10 cellular contexts compared by ENCODE assay signal in the genomic region with DNA sequence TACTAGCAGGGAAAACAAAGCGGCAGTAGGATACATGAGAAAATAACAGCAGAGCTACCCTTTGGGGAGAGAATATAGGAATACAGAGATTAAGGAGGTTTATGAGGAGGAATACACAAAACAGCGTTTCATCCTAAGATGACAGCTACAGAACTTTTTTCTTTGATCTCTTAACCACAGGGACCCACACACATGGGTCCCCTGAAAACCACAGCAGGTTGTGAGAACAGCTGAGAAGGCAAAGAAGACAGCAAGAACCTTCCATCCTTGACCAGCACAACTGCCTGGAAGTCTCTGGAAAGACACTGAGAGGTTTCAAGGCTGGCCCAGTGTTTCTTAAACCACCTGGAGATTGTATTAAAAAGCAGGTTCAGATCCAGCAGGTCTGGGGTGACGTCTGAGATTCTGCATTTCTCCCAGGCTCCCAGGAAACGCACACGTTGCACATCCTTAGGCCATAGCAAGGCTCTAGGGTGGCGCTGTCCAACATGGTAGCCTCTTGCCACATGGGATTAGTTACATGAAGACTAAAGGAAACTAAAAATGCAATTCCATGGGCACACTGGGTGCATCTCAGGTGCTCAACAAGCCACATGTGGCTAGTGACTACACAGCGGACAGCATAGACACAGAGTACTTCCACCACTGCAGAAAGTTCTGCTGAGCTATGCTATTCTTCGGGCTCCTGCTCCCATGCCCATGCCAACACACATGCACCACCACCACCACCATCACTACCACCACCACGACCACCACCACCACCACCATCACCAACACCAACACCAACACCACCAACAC.
DNase-seq lines count a peak whose midpoint lies in the region; ATAC-seq and TF ChIP-seq lines count a peak whose summit lies in the region.
"Had no signal": no experiment of that assay in that cellular context is flagged by ENCODE, and none has a peak within 500 bp of the region (broad histone marks: within the 10 kb centered on the region; RNA-seq: fewer than 3 reads in every experiment).

No MANE protein-coding gene starts in this region.

- H3K36me3 Mint-ChIP-seq in activated CD8-positive, alpha-beta T cell treated with anti-CD3 and anti-CD28 coated beads for 36 hours (ENCODE audit: low read depth) = peaks cover 42% of the 10 kb centered on the region

- H3K4me1 Mint-ChIP-seq in activated CD8-positive, alpha-beta T cell treated with anti-CD3 and anti-CD28 coated beads for 36 hours (ENCODE audit: low read depth) = peaks cover 49% of the 10 kb centered on the region

- H3K27ac Mint-ChIP-seq in activated CD8-positive, alpha-beta T cell treated with anti-CD3 and anti-CD28 coated beads for 36 hours = no peak overlapping the region

- ATAC-seq in GM19372 (IDR thresholded peaks at IDR 0.05; ENCODE audit: low read depth, unreplicated experiment) (peak; percentile 77), HG02938 (IDR thresholded peaks at IDR 0.05; ENCODE audit: unreplicated experiment) (peak; percentile 49), GM18520 (IDR thresholded peaks at IDR 0.05; ENCODE audit: unreplicated experiment) (no peak)
- peak; percentile 39 for ATAC-seq in activated CD8-positive, alpha-beta T cell treated with anti-CD3 and anti-CD28 coated beads for 36 hours
- ATAC-seq: body of pancreas had no signal

- POLR2A ChIA-PET in activated CD8-positive, alpha-beta T cell treated with anti-CD3 and anti-CD28 coated beads for 36 hours (lab: Charles Lee) = no interaction called here

- DNase-seq in GM10266 (ENCODE audit: extremely low spot score) = peak; percentile 47
- DNase-seq in activated CD8-positive, alpha-beta T cell treated with anti-CD3 and anti-CD28 coated beads for 36 hours = peak; percentile 33
- DNase-seq in NCI-H1092 treated with DMSO at 0.1 percent for 48 hours (lab: John Stamatoyannopoulos, UW) = no peak
- DNase-seq in NCI-H748 (lab: John Stamatoyannopoulos, UW; ENCODE audit: unreplicated experiment) = no peak
- no peak for DNase-seq in islet precursor cell
- DNase-seq: body of pancreas, NCI-H510A treated with DMSO at 0.1 percent for 48 hours had no signal

- no peak overlapping the region for H3K4me3 Mint-ChIP-seq in activated CD8-positive, alpha-beta T cell treated with anti-CD3 and anti-CD28 coated beads for 36 hours

- H3K27me3 Mint-ChIP-seq in activated CD8-positive, alpha-beta T cell treated with anti-CD3 and anti-CD28 coated beads for 36 hours = no peaks in the 10 kb centered on the region

- TF ChIP-seq CTCF in GM10266 (IDR thresholded peaks at IDR 0.05; ENCODE audit: control insufficient read depth, insufficient read depth, low read depth, missing control alignments) = no peak
- no peak for TF ChIP-seq CTCF in activated CD8-positive, alpha-beta T cell treated with anti-CD3 and anti-CD28 coated beads for 36 hours (IDR thresholded peaks at IDR 0.05)

- intact Hi-C loops in activated CD8-positive, alpha-beta T cell treated with anti-CD3 and anti-CD28 coated beads for 36 hours (cut with micrococcal nuclease) = no loop called here

- CTCF ChIA-PET in activated CD8-positive, alpha-beta T cell treated with anti-CD3 and anti-CD28 coated beads for 36 hours (lab: Charles Lee) = no interaction called here

- H3K9me3 Mint-ChIP-seq in activated CD8-positive, alpha-beta T cell treated with anti-CD3 and anti-CD28 coated beads for 36 hours = peaks cover 4% of the 10 kb centered on the region

Comparison
In these comparisons a context has a peak if more than half of its experiments do, and no peak if none do; other contexts are left out.
1. DNase-seq: peak in GM10266 (single experiment) and activated CD8-positive, alpha-beta T cell treated with anti-CD3 and anti-CD28 coated beads for 36 hours (single experiment); none in NCI-H1092 treated with DMSO at 0.1 percent for 48 hours (single experiment), NCI-H748 (single experiment) and islet precursor cell (single experiment).